ENCODE assay signal across 8 cellular contexts in genomic region chr6:30061766-30062458, GRCh38. TPM values are rescaled to one million over a fixed set of nuclear protein-coding genes. Genes with fewer than 3 reads are reported as not detected.
DNase-seq lines count a peak whose midpoint lies in the region; ATAC-seq, FAIRE-seq and TF ChIP-seq lines count a peak whose summit lies in the region.

No MANE protein-coding gene starts in this region.

- ATAC-seq in HG02852 (IDR thresholded peaks at IDR 0.05; ENCODE audit: unreplicated experiment) = peak; percentile 23

- peaks cover 5% of the 10 kb centered on the region for H3K36me3 Mint-ChIP-seq in chondrocyte (ENCODE audit: low read depth)

- no peak for FAIRE-seq in RCC 7860 (lab: Jason Lieb, UNC)

- TF ChIP-seq RAD21 in liver (IDR thresholded peaks at IDR 0.05) = no peak

- no peaks in the 10 kb centered on the region for H3K27me3 Mint-ChIP-seq in chondrocyte (ENCODE audit: low read depth)

- H3K9me3 Mint-ChIP-seq in chondrocyte (ENCODE audit: low read depth) = no peaks in the 10 kb centered on the region

- peaks cover 0 to 14% (median 8%) of the 10 kb centered on the region in 4 donors for H3K36me3 ChIP-seq in liver (ENCODE audit: control insufficient read depth in 4 of 4, insufficient read depth in 3 of 4, low read depth in 1 of 4, low read length in 3 of 4)

- 41% methylated on average over 15 of the region's 15 CpGs for WGBS in liver

- H3K27ac Mint-ChIP-seq in chondrocyte (ENCODE audit: unreplicated experiment) = peak overlapping the region; percentile 97

- TF ChIP-seq CTCF in chondrocyte (IDR thresholded peaks at IDR 0.05) = no peak
- TF ChIP-seq CTCF in liver (IDR thresholded peaks at IDR 0.05; ENCODE audit: low read depth, low read length, missing input control) = no peak

- H3K27ac ChIP-seq in liver (ENCODE audit: low read depth in 1 of 2, low read length in 2 of 2) = peak overlapping the region; percentile 93 to 95

- peak overlapping the region; percentile 98 for H3K4me3 Mint-ChIP-seq in chondrocyte (ENCODE audit: unreplicated experiment)

- H3K4me1 Mint-ChIP-seq in chondrocyte (ENCODE audit: low read depth) = peaks cover 39% of the 10 kb centered on the region

- H3K9ac ChIP-seq in liver (ENCODE audit: low read depth in 1 of 2, low read length in 2 of 2) = peak overlapping the region; percentile 92 to 94

- no peaks in the 10 kb centered on the region for H3K9me3 ChIP-seq in liver (ENCODE audit: control insufficient read depth in 4 of 4, low read length in 3 of 4)

- peak overlapping the region; percentile 52 to 97 (median 96) for H3K4me3 ChIP-seq in liver (ENCODE audit: low read depth in 1 of 3, low read length in 3 of 3)

- peaks cover 4 to 40% (median 28%) of the 10 kb centered on the region in 4 donors for H3K4me1 ChIP-seq in liver (ENCODE audit: control insufficient read depth in 4 of 4, insufficient read depth in 4 of 4, low read length in 3 of 4)

- H3K27me3 ChIP-seq in liver (ENCODE audit: control insufficient read depth in 4 of 4, insufficient read depth in 4 of 4, low read length in 3 of 4) = no peaks in the 10 kb centered on the region

- DNase-seq in activated T-cell treated with anti-CD3 and anti-CD28 coated beads for 48 hours (ENCODE audit: low read depth) (peak; percentile 17), RPMI8226 (peak; percentile 49), chondrocyte (ENCODE audit: low spot score) (no peak), superior temporal gyrus (ENCODE audit: extremely low spot score) (peak; percentile 30), RCC 7860 (ENCODE audit: low spot score) (no peak)
- no peak for DNase-seq in activated T-cell treated with anti-CD3 and anti-CD28 coated beads, Interleukin-2, amount 50 U/mL, for 48 hours

TF ChIP-seq in liver, 16 proteins besides CTCF, POLR2A, EP300 and RAD21:
- TF ChIP-seq RXRA (IDR thresholded peaks at IDR 0.05) = no peak
- TF ChIP-seq REST (IDR thresholded peaks at IDR 0.05) = no peak
- TF ChIP-seq HNF4A (conservative IDR thresholded peaks at IDR 0.05) = no peak
- no peak for TF ChIP-seq NR2F2 (IDR thresholded peaks at IDR 0.05)

RNA-seq across cellular contexts. Expression of gene POLR1H, which starts 0.8 kb away (rescaled TPM):
- total RNA-seq in chondrocyte = 15.2 to 18.2 TPM (median 15.5 TPM) in 3 replicates
- total RNA-seq in liver = 10 to 100 TPM in 1 of 2 donors, 1 to 10 TPM in 1; 7.0 to 17.2 TPM
- 10 to 100 TPM; 16.3 to 27.5 TPM for polyA plus RNA-seq in liver

RNA-seq across cellular contexts. Expression of gene PPP1R11, which starts 5.1 kb away (rescaled TPM):
- total RNA-seq in chondrocyte (45.0 to 49.7 TPM (median 47.1 TPM) in 3 replicates), liver (10 to 100 TPM in 1 of 2 donors, 1 to 10 TPM in 1; 7.8 to 12.1 TPM)
- polyA plus RNA-seq in liver = 10 to 100 TPM; 26.9 to 30.9 TPM

RNA-seq across cellular contexts. Expression of gene RNF39, which starts 13.7 kb away (rescaled TPM):
- total RNA-seq in chondrocyte (not detected in 3 replicates), liver (not detected)
- polyA plus RNA-seq in liver = under 1 TPM; 0.03 to 0.13 TPM

RNA-seq across cellular contexts. Expression of gene TRIM31, which starts 51.0 kb away (rescaled TPM):
- total RNA-seq in chondrocyte (not detected in 3 replicates), liver (under 1 TPM; 0.17 to 0.79 TPM)
- 1 to 10 TPM in 1 of 2 donors, under 1 TPM in 1; 0.16 to 1.3 TPM for polyA plus RNA-seq in liver

Comparison
In these comparisons a context has a peak if more than half of its experiments do, and no peak if none do; other contexts are left out.
1. DNase-seq: peak in activated T-cell treated with anti-CD3 and anti-CD28 coated beads for 48 hours (single experiment), RPMI8226 (single experiment) and superior temporal gyrus (single experiment); none in activated T-cell treated with anti-CD3 and anti-CD28 coated beads, Interleukin-2, amount 50 U/mL, for 48 hours (0 of 2), chondrocyte (single experiment) and RCC 7860 (single experiment).